9 cellular contexts compared by ENCODE assay signal in genomic region chr10:89426230-89426868, GRCh38. TPM values are rescaled to one million over a fixed set of nuclear protein-coding genes. Genes with fewer than 3 reads are reported as not detected.
A peak's percentile ranks its signal among the peaks of the same experiment; 100 is the strongest.
DNase-seq lines count a peak whose midpoint lies in the region; ATAC-seq, FAIRE-seq and TF ChIP-seq lines count a peak whose summit lies in the region.
"Had no signal": no experiment of that assay in that cellular context is flagged by ENCODE, and none has a peak within 500 bp of the region (broad histone marks: within the 10 kb centered on the region; RNA-seq: fewer than 3 reads in every experiment).

No MANE protein-coding gene starts in this region.

- FAIRE-seq in GM19239 (lab: Jason Lieb, UNC) (peak; percentile 91), bronchial epithelial cell (lab: Jason Lieb, UNC) (peak; percentile 36)

- no peaks in the 10 kb centered on the region for H3K36me3 Mint-ChIP-seq in CD4-positive, CD25-positive, alpha-beta regulatory T cell

- H3K27ac Mint-ChIP-seq in CD4-positive, CD25-positive, alpha-beta regulatory T cell = no peak overlapping the region

- TF ChIP-seq CTCF in bronchial epithelial cell (IDR thresholded peaks at IDR 0.05; ENCODE audit: insufficient read depth, low read length, severe bottlenecking) (peak; percentile 61), tibial artery (IDR thresholded peaks at IDR 0.05) (peak; percentile 87 to 91)

- H3K36me3 ChIP-seq in CD4-positive, CD25-positive, alpha-beta regulatory T cell (ENCODE audit: control insufficient read depth, insufficient read depth, low read length) = peaks cover 5% of the 10 kb centered on the region
- H3K36me3 ChIP-seq in bronchial epithelial cell (ENCODE audit: control insufficient read depth, insufficient read depth, low read length) (no peaks in the 10 kb centered on the region), tibial artery (peaks cover 0 to 3% (median 0%) of the 10 kb centered on the region in 3 donors)

- no peaks in the 10 kb centered on the region for H3K9me3 Mint-ChIP-seq in CD4-positive, CD25-positive, alpha-beta regulatory T cell

- intact Hi-C loops in tibial artery (cut with DNase I; ENCODE audit: low total_unique reads) = loop anchor here (10.0 kb wide), 1 partner anchor 278 kb away; the partner anchor contains the start of gene KIF20B

- H3K27me3 ChIP-seq in CD4-positive, CD25-positive, alpha-beta regulatory T cell (ENCODE audit: control insufficient read depth, insufficient read depth, low read length) = peaks cover 6% of the 10 kb centered on the region
- H3K27me3 ChIP-seq in bronchial epithelial cell (ENCODE audit: control insufficient read depth, insufficient read depth, low read length) = no peaks in the 10 kb centered on the region
- H3K27me3 ChIP-seq in tibial artery = no peaks in the 10 kb centered on the region
- H3K27me3 ChIP-seq: SJSA1 had no signal

- peak in 1 of 2 donors; percentile 34 for ATAC-seq in CD4-positive, CD25-positive, alpha-beta regulatory T cell (ENCODE audit: low read depth in 2 of 2)
- ATAC-seq in GM18517 (IDR thresholded peaks at IDR 0.05; ENCODE audit: unreplicated experiment) = no peak

- DNase-seq in CD4-positive, CD25-positive, alpha-beta regulatory T cell = peak in 2 of 3 donors; percentile 15 to 51
- peak; percentile 18 for DNase-seq in GM19239 (ENCODE audit: insufficient read length, low spot score)
- DNase-seq in NCI-H345 treated with DMSO at 0.1 percent for 48 hours (lab: John Stamatoyannopoulos, UW; ENCODE audit: unreplicated experiment) = peak; percentile 3
- DNase-seq in bronchial epithelial cell (ENCODE audit: low read depth) = peak; percentile 60
- DNase-seq in kidney tubule cell (ENCODE audit: low spot score) = peak; percentile 75
- DNase-seq in tibial artery = no peak
- no peak for DNase-seq in effector CD4-positive, alpha-beta T cell

- H3K4me3 Mint-ChIP-seq in CD4-positive, CD25-positive, alpha-beta regulatory T cell = peak overlapping the region in 1 of 4 donors; percentile 44

- no peaks in the 10 kb centered on the region for H3K9me3 ChIP-seq in CD4-positive, CD25-positive, alpha-beta regulatory T cell (ENCODE audit: control insufficient read depth in 2 of 2, low read length in 2 of 2)
- H3K9me3 ChIP-seq in tibial artery = no peaks in the 10 kb centered on the region
- H3K9me3 ChIP-seq: SJSA1 had no signal

- H3K4me1 ChIP-seq in CD4-positive, CD25-positive, alpha-beta regulatory T cell (ENCODE audit: control insufficient read depth, insufficient read depth, low read length, poor library complexity, severe bottlenecking) = no peaks in the 10 kb centered on the region
- no peaks in the 10 kb centered on the region for H3K4me1 ChIP-seq in tibial artery

- no peak overlapping the region for H3K27ac ChIP-seq in CD4-positive, CD25-positive, alpha-beta regulatory T cell (ENCODE audit: insufficient read depth, low read length, poor library complexity, severe bottlenecking)
- no peak overlapping the region for H3K27ac ChIP-seq in tibial artery
- H3K27ac ChIP-seq: SJSA1 had no signal

- H3K4me3 ChIP-seq in CD4-positive, CD25-positive, alpha-beta regulatory T cell (ENCODE audit: low read depth, low read length) = no peak overlapping the region
- H3K4me3 ChIP-seq in bronchial epithelial cell (ENCODE audit: low read depth, low read length) (no peak overlapping the region), tibial artery (no peak overlapping the region)
- H3K4me3 ChIP-seq: SJSA1 had no signal

- H3K4me1 Mint-ChIP-seq in CD4-positive, CD25-positive, alpha-beta regulatory T cell = peaks cover 0 to 14% (median 9%) of the 10 kb centered on the region in 4 donors

- H3K27me3 Mint-ChIP-seq in CD4-positive, CD25-positive, alpha-beta regulatory T cell = peaks cover 19% of the 10 kb centered on the region

RNA-seq across cellular contexts. Expression of gene IFIT5, which starts 12.0 kb away (rescaled TPM):
- total RNA-seq in CD4-positive, CD25-positive, alpha-beta regulatory T cell = 20.8 TPM
- polyA plus RNA-seq in CD4-positive, CD25-positive, alpha-beta regulatory T cell = 10 to 100 TPM; 12.3 to 18.1 (median 13.0) TPM
- total RNA-seq in bronchial epithelial cell = 3.1 and 5.3 TPM in 2 replicates

RNA-seq across cellular contexts. Expression of gene IFIT1, which starts 33.9 kb away (rescaled TPM):
- total RNA-seq in CD4-positive, CD25-positive, alpha-beta regulatory T cell = 6.1 TPM
- polyA plus RNA-seq in CD4-positive, CD25-positive, alpha-beta regulatory T cell = 10 to 100 TPM in 2 of 4 donors, 1 to 10 TPM in 2; 5.5 to 15.9 (median 10.7) TPM
- total RNA-seq in bronchial epithelial cell = 0.26 TPM in 2 replicates

RNA-seq across cellular contexts. Expression of gene IFIT1B, which starts 48.5 kb away (rescaled TPM):
- total RNA-seq in CD4-positive, CD25-positive, alpha-beta regulatory T cell = not detected
- under 1 TPM in 1 of 4 donors, not detected in 3; 0.08 TPM for polyA plus RNA-seq in CD4-positive, CD25-positive, alpha-beta regulatory T cell
- not detected in 2 replicates for total RNA-seq in bronchial epithelial cell
- total RNA-seq: SJSA1 had no signal

Comparison
In these comparisons a context has a peak if more than half of its experiments do, and no peak if none do; other contexts are left out.
1. DNase-seq: peak in CD4-positive, CD25-positive, alpha-beta regulatory T cell (2 of 3), GM19239 (single experiment), NCI-H345 treated with DMSO at 0.1 percent for 48 hours (single experiment), bronchial epithelial cell (single experiment) and kidney tubule cell (single experiment); none in tibial artery (0 of 2) and effector CD4-positive, alpha-beta T cell (single experiment).